9 cellular contexts compared by ENCODE assay signal in the genomic region with DNA sequence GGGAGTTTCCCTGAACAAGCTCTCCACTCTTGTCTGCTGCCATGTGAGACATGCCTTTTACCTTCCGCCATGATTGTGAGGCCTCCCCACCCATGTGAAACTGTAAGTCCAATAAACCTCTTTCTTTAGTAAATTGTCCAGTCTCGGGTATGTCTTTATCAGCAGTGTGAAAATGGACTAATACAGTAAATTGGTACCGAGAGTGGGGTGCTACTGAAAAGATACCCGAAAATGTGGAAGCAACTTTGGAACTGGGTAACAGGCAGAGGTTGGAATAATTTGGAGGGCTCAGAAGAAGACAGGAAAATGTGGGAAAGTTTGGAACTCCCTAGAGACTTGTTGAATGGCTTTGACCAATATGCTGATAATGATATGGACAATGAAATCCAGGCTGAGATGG. TPM values are rescaled to one million over a fixed set of nuclear protein-coding genes. Genes with fewer than 3 reads are reported as not detected.
"Had no signal": no experiment of that assay in that cellular context is flagged by ENCODE, and none has a peak within 500 bp of the region (broad histone marks: within the 10 kb centered on the region; RNA-seq: fewer than 3 reads in every experiment).

No MANE protein-coding gene starts in this region.

RNA-seq across cellular contexts. Expression of a gene that starts 13.2 kb away (rescaled TPM):
- total RNA-seq: OCI-LY7, PC-3, PC-9, Right ventricle myocardium inferior, Right ventricle myocardium superior, SJCRH30, SK-MEL-5, T-cell had no signal
- polyA plus RNA-seq: SK-N-SH had no signal

RNA-seq across cellular contexts. Expression of a gene that starts 18.0 kb away (rescaled TPM):
- total RNA-seq: OCI-LY7, PC-3, Right ventricle myocardium inferior, Right ventricle myocardium superior, SJCRH30, T-cell had no signal
